ENCODE assay signal across 23 cellular contexts in the genomic region with DNA sequence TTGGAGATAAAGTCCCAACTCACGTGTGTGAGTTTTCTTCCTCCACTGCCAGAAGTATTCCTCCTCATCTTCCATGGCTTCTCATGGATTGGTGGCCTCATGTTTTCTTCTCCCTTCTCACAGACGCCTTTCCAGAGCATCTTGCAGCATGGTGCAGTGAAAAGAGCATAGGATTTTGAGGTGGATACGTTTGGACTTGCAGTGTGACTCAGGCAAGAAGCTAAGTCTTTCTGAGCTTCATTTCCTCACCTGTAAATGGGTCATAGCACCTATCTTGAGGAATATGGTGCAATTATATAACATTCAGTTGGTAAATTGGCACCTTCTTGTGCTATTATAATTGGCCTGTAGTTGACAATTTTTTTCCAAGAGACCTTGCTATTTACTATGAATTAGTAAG.
"Had no signal": no experiment of that assay in that cellular context is flagged by ENCODE, and none has a peak within 500 bp of the region (broad histone marks: within the 10 kb centered on the region; RNA-seq: fewer than 3 reads in every experiment).

No MANE protein-coding gene starts in this region.

- H3K4me1 ChIP-seq: left lung, lower lobe of right lung, testis, thyroid gland, transverse colon had no signal

- H3K27me3 ChIP-seq: left lung, ovary, stomach, testis, thyroid gland, transverse colon, upper lobe of left lung, vagina had no signal

- FAIRE-seq: kidney had no signal

- H3K36me3 ChIP-seq: left lung, lower lobe of right lung, ovary, stomach, thyroid gland, transverse colon, upper lobe of left lung, vagina had no signal

- H3K27ac ChIP-seq: left lung, lower lobe of right lung, ovary, skin epidermis, stomach, testis, thyroid gland, transverse colon, upper lobe of left lung had no signal

- DNase-seq: kidney; left colon; left lung; lower lobe of right lung; mesendoderm; naive B cell; ovary; right cardiac atrium; stimulated activated CD4-positive, alpha-beta T cell treated with anti-CD3 and anti-CD28 coated beads, Interleukin-12 subunit alpha, Interleukin-12 subunit beta, amount 100 ng/mL, for 4 hours; stimulated activated CD4-positive, alpha-beta T cell treated with anti-CD3 and anti-CD28 coated beads, Interleukin-15, amount 100 ng/mL, for 24 hours; stimulated activated CD4-positive, alpha-beta T cell treated with anti-CD3 and anti-CD28 coated beads, Interleukin-2, amount 100 ng/mL, for 24 hours; stimulated activated CD4-positive, alpha-beta T cell treated with anti-CD3 and anti-CD28 coated beads, Interleukin-4, amount 100 ng/mL, for 1 hour; stimulated activated naive B cell treated with anti-CD40 and anti-IgM and Interleukin-4, amounts not matched to agents 10 μg/mL and 1 μg/mL and 100 μg/mL, for 72 hours; stimulated activated naive CD8-positive, alpha-beta T cell treated with anti-CD3 and anti-CD28 coated beads, Interleukin-15, Interleukin-2, amounts not matched to agents 100 U/mL and 50 U/mL, for 24 hours; stomach; testis; thyroid gland; transverse colon; upper lobe of left lung had no signal

- H3K4me3 ChIP-seq: left lung, lower lobe of right lung, ovary, skin epidermis, stomach, testis, thyroid gland, transverse colon, upper lobe of left lung, vagina had no signal

- ATAC-seq: left colon; lower lobe of right lung; natural killer cell treated with Interleukin-12 subunit alpha and Interleukin-12 subunit beta and Interleukin-15 and Interleukin-18, amount 100 ng/mL, for 72 hours; right cardiac atrium; sciatic nerve; stimulated activated naive B cell treated with anti-CD40 and anti-IgM and Interleukin-4, amounts not matched to agents 10 μg/mL and 1 μg/mL and 100 μg/mL, for 72 hours; stimulated activated naive CD8-positive, alpha-beta T cell treated with anti-CD3 and anti-CD28 coated beads, Interleukin-15, Interleukin-2, amounts not matched to agents 100 U/mL and 50 U/mL, for 24 hours had no signal

- H3K9me3 ChIP-seq: left lung, lower lobe of right lung, ovary, stomach, testis, thyroid gland, transverse colon, upper lobe of left lung, vagina had no signal
